Comparison of ENCODE assay signal across 21 cellular contexts in the genomic region with DNA sequence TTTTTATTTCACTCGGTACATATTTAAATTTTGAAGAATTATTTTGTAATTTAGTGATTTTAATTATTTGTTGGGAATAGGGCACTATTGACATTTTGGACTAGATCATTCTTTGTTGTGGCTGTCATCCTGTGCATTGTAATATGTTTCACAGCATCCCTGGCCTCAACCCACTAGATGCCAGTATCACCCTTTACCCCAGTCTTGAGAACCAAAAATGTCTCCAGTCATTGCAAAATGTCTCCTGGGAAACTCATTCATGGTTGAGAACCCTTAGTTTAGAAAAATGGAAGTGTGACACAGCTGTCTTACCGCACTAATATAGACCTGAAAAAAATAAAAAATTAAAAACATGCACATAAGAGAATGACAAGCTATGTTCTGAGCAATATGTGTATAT.
"Had no signal": no experiment of that assay in that cellular context is flagged by ENCODE, and none has a peak within 500 bp of the region (broad histone marks: within the 10 kb centered on the region; RNA-seq: fewer than 3 reads in every experiment).

No MANE protein-coding gene starts in this region.

- H3K27me3 ChIP-seq: MG63, SJSA1 had no signal

- H3K27ac ChIP-seq: HL-60, SJSA1, SK-N-MC had no signal

- H3K9me3 ChIP-seq: MG63, SJSA1 had no signal

- H3K4me1 ChIP-seq: SJSA1 had no signal

- DNase-seq: Karpas-422, KBM-7, MG63, NCI-H1092, NCI-H1105 treated with DMSO at 0.1 percent for 48 hours, NCI-H1417 treated with DMSO at 0.1 percent for 48 hours, NCI-H146, NCI-H1694 treated with DMSO at 0.1 percent for 48 hours, NCI-H1930, NCI-H2081, NCI-H2107, NCI-H2227 treated with DMSO at 0.1 percent for 48 hours, NCI-H524, NCI-H526 treated with DMSO at 0.1 percent for 48 hours, NCI-H748 treated with DMSO at 0.1 percent for 48 hours, Right ventricle myocardium superior, RPMI8226, SIG-M5 had no signal

- H3K4me3 ChIP-seq: MG63, SJSA1, SK-N-MC had no signal

- H3K36me3 ChIP-seq: MG63, SJSA1 had no signal
